In the genomic region with DNA sequence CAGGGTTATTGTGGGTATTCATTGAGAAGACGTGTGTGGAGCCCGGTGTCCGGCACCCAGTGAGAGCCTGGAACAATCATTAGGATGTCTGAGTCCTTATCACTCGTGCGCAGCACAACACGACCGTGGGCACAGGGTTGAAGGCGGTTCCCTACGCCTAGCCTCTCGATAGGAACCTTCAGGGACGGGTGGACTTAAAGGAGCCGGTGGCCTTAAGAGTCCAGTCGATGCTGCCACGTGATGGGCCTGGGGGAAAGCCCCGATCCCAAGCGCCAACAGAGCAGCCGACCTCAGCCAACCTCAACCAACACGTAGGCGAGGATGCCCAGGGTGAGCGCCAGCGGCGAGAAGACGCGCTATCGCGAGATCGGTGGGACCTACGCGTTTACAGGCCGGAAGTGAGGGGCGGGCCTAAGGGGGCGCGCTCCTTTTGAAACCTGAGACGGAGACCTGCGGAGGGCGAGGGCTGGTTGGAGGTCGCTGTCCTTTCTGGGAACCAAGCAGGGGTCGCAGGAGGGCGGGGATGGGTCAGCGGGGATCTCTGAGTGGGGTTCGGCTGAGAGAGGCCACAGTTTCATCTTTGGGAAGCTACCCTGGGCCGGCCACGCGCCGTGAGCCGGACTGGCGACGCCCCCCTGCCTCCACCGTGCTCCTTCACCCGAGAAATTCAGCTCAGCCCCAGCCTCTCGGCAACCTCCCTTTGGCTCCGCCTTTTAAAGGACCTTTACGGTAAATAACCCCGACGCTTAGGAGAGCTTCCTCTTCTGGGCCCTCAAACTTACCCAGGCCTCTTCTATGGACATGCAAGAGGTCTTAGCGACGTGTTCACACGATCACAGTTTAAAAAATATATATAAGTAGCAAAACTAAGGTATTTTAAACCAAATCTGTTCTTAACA, we compare ENCODE assay signal across 8 cellular contexts. TPM values are rescaled to one million over a fixed set of nuclear protein-coding genes. Genes with fewer than 3 reads are reported as not detected.
DNase-seq lines count a peak whose midpoint lies in the region; ATAC-seq, FAIRE-seq and TF ChIP-seq lines count a peak whose summit lies in the region.

No MANE protein-coding gene starts in this region.

- H3K9ac ChIP-seq in H1 (replicated peaks in 1 of 4; ENCODE audit: extremely low read depth in 1 of 4, low read depth in 3 of 4, low read length in 3 of 4), result peak overlapping the region in 3 of 4 experiments; percentile 80 to 85 (median 81); a peak in 6 of 7 replicates
- peak overlapping the region; percentile 66 for H3K9ac ChIP-seq in mesendoderm (ENCODE audit: low read length)

- peak overlapping the region; percentile 73; the same call in 1 of the 2 replicates for H3K27ac ChIP-seq in H1 (ENCODE audit: low read depth, low read length)
- H3K27ac ChIP-seq in mesendoderm (ENCODE audit: low read depth, low read length), result no peak overlapping the region

- no peak overlapping the region for H2BK20ac ChIP-seq in H1 (ENCODE audit: low read length)

- 8% methylated on average over 51 of the region's 58 CpGs; no CpG with 5 or more reads in 1 of the 2 experiments for WGBS in H1 (ENCODE audit: extremely low coverage in 1 of 2, insufficient coverage in 1 of 2, insufficient read length in 1 of 2, insufficient replicate concordance in 2 of 2, low coverage in 1 of 2, low lambda C conversion rate in 2 of 2, missing lambda C conversion rate in 1 of 2), 2 experiments
- WGBS in mesendoderm (ENCODE audit: extremely low coverage, insufficient coverage, low lambda C conversion rate), result no CpG with 5 or more reads among the region's 58 CpGs

- H3K18ac ChIP-seq in H1 (ENCODE audit: extremely low read depth, low read length) (peak overlapping the region; percentile 97), mesendoderm (ENCODE audit: low read length) (peak overlapping the region; percentile 63)

- H3K23me2 ChIP-seq in H1 (ENCODE audit: low read depth, low read length), result peaks cover 9% of the 10 kb centered on the region; the same call in 1 of the 2 replicates

- peak; percentile 48 for FAIRE-seq in H1 (lab: Jason Lieb, UNC)

- no peak overlapping the region for H2AK5ac ChIP-seq in H1 (ENCODE audit: low read depth, low read length)
- no peak overlapping the region for H2AK5ac ChIP-seq in mesendoderm (ENCODE audit: low read length)

- H2BK120ac ChIP-seq in H1 (replicated peaks; ENCODE audit: low read depth, low read length) (peak overlapping the region; percentile 79), mesendoderm (ENCODE audit: low read depth, low read length) (no peak overlapping the region)

- H3K56ac ChIP-seq in H1 (replicated peaks; ENCODE audit: insufficient read length, low read depth, low read length) (peak overlapping the region; percentile 49), mesendoderm (ENCODE audit: low read length) (peak overlapping the region; percentile 89)

- H3K79me1 ChIP-seq in H1 (ENCODE audit: low read depth, low read length) (no peaks in the 10 kb centered on the region), mesendoderm (ENCODE audit: low read length) (no peaks in the 10 kb centered on the region)

- ATAC-seq in HG03442 (IDR thresholded peaks at IDR 0.05; ENCODE audit: unreplicated experiment), result peak; percentile 89

- no peak overlapping the region for H3K14ac ChIP-seq in H1 (ENCODE audit: insufficient read length)

- peaks cover 5% of the 10 kb centered on the region for H3K27me3 ChIP-seq in BJ (ENCODE audit: control insufficient read depth, insufficient read depth, low read length)
- peaks cover 2 to 28% (median 17%) of the 10 kb centered on the region in 4 experiments; a peak in 6 of 7 replicates for H3K27me3 ChIP-seq in H1 (replicated peaks in 1 of 4; ENCODE audit: control insufficient read depth in 3 of 4, extremely low read depth in 1 of 4, insufficient read depth in 3 of 4, low read length in 3 of 4)
- no peaks in the 10 kb centered on the region for H3K27me3 ChIP-seq in mesendoderm (ENCODE audit: insufficient read depth, low read length, poor library complexity)

- H3K79me2 ChIP-seq in H1 (ENCODE audit: control insufficient read depth in 1 of 2, insufficient read depth in 2 of 2, low read length in 2 of 2) (no peaks in the 10 kb centered on the region), mesendoderm (ENCODE audit: control insufficient read depth, insufficient read depth, low read length) (no peaks in the 10 kb centered on the region)

- H4K8ac ChIP-seq in H1 (ENCODE audit: extremely low read depth, insufficient read depth, low read length) (peak overlapping the region; percentile 76), mesendoderm (ENCODE audit: low read depth, low read length) (no peak overlapping the region)

- peak overlapping the region; percentile 90 for H2BK5ac ChIP-seq in H1 (ENCODE audit: low read depth, low read length)
- no peak overlapping the region for H2BK5ac ChIP-seq in mesendoderm (ENCODE audit: low read length)

- H3K4me3 ChIP-seq in BJ (ENCODE audit: low read depth, low read length) (peak overlapping the region; percentile 62), H1 (ENCODE audit: extremely low read depth in 1 of 4, insufficient read depth in 2 of 4, low read depth in 3 of 4, low read length in 4 of 4) (peak overlapping the region; percentile 75 to 90 (median 82)), mesendoderm (ENCODE audit: low read length) (peak overlapping the region; percentile 53)

- no peak for TF ChIP-seq EP300 in H1 (IDR thresholded peaks at IDR 0.05; ENCODE audit: borderline replicate concordance in 1 of 2, low read depth in 2 of 2, low read length in 2 of 2)

- H3K36me3 ChIP-seq in BJ (ENCODE audit: control insufficient read depth, insufficient read depth, low read length) (no peaks in the 10 kb centered on the region), H1 (ENCODE audit: control insufficient read depth in 2 of 4, insufficient read depth in 4 of 4, low read length in 3 of 4) (no peaks in the 10 kb centered on the region), mesendoderm (ENCODE audit: control insufficient read depth, insufficient read depth, low read length) (no peaks in the 10 kb centered on the region)

- H3K4ac ChIP-seq in H1 (replicated peaks; ENCODE audit: insufficient read length, low read depth, low read length), result no peak overlapping the region
- no peak overlapping the region for H3K4ac ChIP-seq in mesendoderm (ENCODE audit: low read depth, low read length)

- H4K20me1 ChIP-seq in H1 (replicated peaks in 1 of 2; ENCODE audit: control insufficient read depth in 1 of 2, insufficient read depth in 2 of 2, low read length in 2 of 2), result no peaks in the 10 kb centered on the region

- peak; percentile 73 for TF ChIP-seq POLR2A in GM19193 (IDR thresholded peaks at IDR 0.05; ENCODE audit: extremely low read depth, insufficient read depth, insufficient read length)
- TF ChIP-seq POLR2A in H1 (IDR thresholded peaks at IDR 0.05; ENCODE audit: control extremely low read depth in 1 of 2, low read depth in 2 of 2, low read length in 2 of 2), result peak; percentile 61 to 95

- H3K23ac ChIP-seq in H1 (ENCODE audit: insufficient read length), result no peak overlapping the region
- H3K23ac ChIP-seq in mesendoderm (ENCODE audit: low read length), result no peak overlapping the region

- no peaks in the 10 kb centered on the region for H3K9me3 ChIP-seq in H1 (ENCODE audit: insufficient read depth in 2 of 2, low read depth in 1 of 2, low read length in 1 of 2)

- no peak overlapping the region for H2BK15ac ChIP-seq in H1 (ENCODE audit: low read length)
- no peak overlapping the region for H2BK15ac ChIP-seq in mesendoderm (replicated peaks; ENCODE audit: low read depth)

- H3K4me2 ChIP-seq in H1 (ENCODE audit: insufficient read depth in 1 of 2, low read depth in 2 of 2, low read length in 2 of 2) (peak overlapping the region; percentile 57 to 71), mesendoderm (ENCODE audit: low read length) (peak overlapping the region; percentile 39)

- DNase-seq in BJ (ENCODE audit: low read depth) (peak; percentile 16), NCI-H748 (lab: John Stamatoyannopoulos, UW; ENCODE audit: unreplicated experiment) (peak; percentile 97), H1 (ENCODE audit: low read depth in 1 of 2, low spot score in 2 of 2) (peak; percentile 89 to 96), mesendoderm (peak; percentile 95)
- peak; percentile 64 to 80 for DNase-seq in activated CD8-positive, alpha-beta memory T cell treated with anti-CD3 and anti-CD28 coated beads for 1 hour (ENCODE audit: extremely low read depth in 1 of 2, low read depth in 1 of 2)
- peak; percentile 80 for DNase-seq in stimulated activated CD8-positive, alpha-beta memory T cell treated with anti-CD3 and anti-CD28 coated beads, Interleukin-12 subunit alpha, Interleukin-12 subunit beta, amount 100 ng/mL, for 1 hour (ENCODE audit: low read depth)

- POLR2A ChIA-PET in BJ (lab: Charles Lee), result no interaction called here
- POLR2A ChIA-PET in H1 (lab: Charles Lee; ENCODE audit: partially characterized antibody), result interaction anchor here (0.7 to 1.3 kb wide), 12 partner anchors 10 to 54 kb away, joined by 3 to 10 read pairs (median 3); no protein-coding TSS in a partner anchor

- H4K91ac ChIP-seq in H1 (replicated peaks; ENCODE audit: insufficient read length, low read length), result peak overlapping the region; percentile 41

- no peak for TF ChIP-seq CTCF in BJ (IDR thresholded peaks at IDR 0.05; ENCODE audit: insufficient read depth, low read depth, low read length)
- TF ChIP-seq CTCF in H1 (IDR thresholded peaks at IDR 0.05; ENCODE audit: control extremely low read depth in 1 of 3, insufficient read depth in 1 of 3, low read depth in 1 of 3, low read length in 3 of 3), result no peak

- H3K4me1 ChIP-seq in H1 (replicated peaks in 1 of 4; ENCODE audit: control insufficient read depth in 3 of 4, insufficient read depth in 4 of 4, low read length in 3 of 4) (peaks cover 0 to 4% (median 1%) of the 10 kb centered on the region in 4 experiments; a peak in 2 of 7 replicates), mesendoderm (ENCODE audit: control insufficient read depth, low read depth, low read length) (no peaks in the 10 kb centered on the region)

- peak overlapping the region; percentile 72 for H2AFZ ChIP-seq in H1 (ENCODE audit: low read length)

- TF ChIP-seq RAD21 in H1 (IDR thresholded peaks at IDR 0.05 in 1 of 2, conservative IDR thresholded peaks at IDR 0.05 in 1 of 2; ENCODE audit: low read depth in 2 of 2, low read length in 2 of 2), result no peak

- H4K5ac ChIP-seq in H1 (ENCODE audit: insufficient read length, low read depth, low read length) (peak overlapping the region; percentile 84), mesendoderm (ENCODE audit: low read length) (no peak overlapping the region)

- H2BK12ac ChIP-seq in H1 (ENCODE audit: low read depth, low read length), result peak overlapping the region; percentile 77; the same call in 1 of the 2 replicates

- CTCF ChIA-PET in BJ (lab: Yijun Ruan, JAX) (interaction anchor here (3.4 to 5.1 kb wide), 2 partner anchors 11 kb away, joined by 22 to 31 read pairs; no protein-coding TSS in a partner anchor), H1 (lab: Charles Lee; ENCODE audit: partially characterized antibody) (interaction anchor here (0.8 to 9.3 kb wide), 7 partner anchors 14 to 93 kb away, joined by 3 to 66 read pairs (median 4); partner anchors contain the start of gene WNT10A)

RNA-seq across cellular contexts. Expression of gene WNT10A, which starts 28.3 kb away (rescaled TPM):
- polyA plus RNA-seq in BJ (2011; rRNA removed), result not detected in 2 replicates
- polyA minus RNA-seq in BJ (2011; rRNA and poly(A)+ RNA removed), result not detected in 2 replicates
- total RNA-seq in H1 (2021; fragmentation: NEBNext Ultra II Directional; extraction: Animal tissue kit (Norgen Biotek cat#: 25700)), result not detected in 2 replicates
- 0.05 TPM in 1 of 2 replicates, not detected in the other for polyA plus RNA-seq in H1 (2011; rRNA removed)
- 0.03 TPM for polyA plus RNA-seq in H1 (2011; cell fraction: cytosol; rRNA removed)
- polyA plus RNA-seq in H1 (2011; cell fraction: nucleus; rRNA removed), result not detected
- not detected in 4 replicates for polyA plus RNA-seq in H1 (2012, experiment 1 of 2)
- not detected for polyA plus RNA-seq in H1 (2012, experiment 2 of 2)
- polyA plus RNA-seq in H1 (2013, experiment 1 of 2), result not detected
- polyA plus RNA-seq in H1 (2013, experiment 2 of 2), result not detected
- polyA minus RNA-seq in H1 (2011; rRNA and poly(A)+ RNA removed), result not detected in 2 replicates
- polyA minus RNA-seq in H1 (2011; cell fraction: cytosol; rRNA and poly(A)+ RNA removed), result not detected
- 0.20 TPM for polyA minus RNA-seq in H1 (2011; cell fraction: nucleus; rRNA and poly(A)+ RNA removed)
- polyA plus RNA-seq in mesendoderm (2013, experiment 1 of 2), result not detected
- not detected for polyA plus RNA-seq in mesendoderm (2013, experiment 2 of 2)

RNA-seq across cellular contexts. Expression of gene WNT6, which starts 49.4 kb away (rescaled TPM):
- not detected in 2 replicates for polyA plus RNA-seq in BJ (2011; rRNA removed)
- not detected in 2 replicates for polyA minus RNA-seq in BJ (2011; rRNA and poly(A)+ RNA removed)
- not detected in 2 replicates for total RNA-seq in H1 (2021; fragmentation: NEBNext Ultra II Directional; extraction: Animal tissue kit (Norgen Biotek cat#: 25700))
- not detected in 2 replicates for polyA plus RNA-seq in H1 (2011; rRNA removed)
- not detected for polyA plus RNA-seq in H1 (2011; cell fraction: cytosol; rRNA removed)
- not detected for polyA plus RNA-seq in H1 (2011; cell fraction: nucleus; rRNA removed)
- not detected in 4 replicates for polyA plus RNA-seq in H1 (2012, experiment 1 of 2)
- not detected for polyA plus RNA-seq in H1 (2012, experiment 2 of 2)
- not detected for polyA plus RNA-seq in H1 (2013, experiment 1 of 2)
- not detected for polyA plus RNA-seq in H1 (2013, experiment 2 of 2)
- not detected in 2 replicates for polyA minus RNA-seq in H1 (2011; rRNA and poly(A)+ RNA removed)
- polyA minus RNA-seq in H1 (2011; cell fraction: cytosol; rRNA and poly(A)+ RNA removed), result not detected
- polyA minus RNA-seq in H1 (2011; cell fraction: nucleus; rRNA and poly(A)+ RNA removed), result not detected
- 0.03 TPM for polyA plus RNA-seq in mesendoderm (2013, experiment 1 of 2)
- 0.03 TPM for polyA plus RNA-seq in mesendoderm (2013, experiment 2 of 2)

RNA-seq across cellular contexts. Expression of gene CDK5R2, which starts 50.5 kb away (rescaled TPM):
- polyA plus RNA-seq in BJ (2011; rRNA removed) (0.02 TPM in 1 of 2 replicates, not detected in the other), H1 (2011; rRNA removed) (0.14 TPM in 2 replicates)
- not detected in 2 replicates for polyA minus RNA-seq in BJ (2011; rRNA and poly(A)+ RNA removed)
- not detected in 2 replicates for total RNA-seq in H1 (2021; fragmentation: NEBNext Ultra II Directional; extraction: Animal tissue kit (Norgen Biotek cat#: 25700))
- polyA plus RNA-seq in H1 (2011; cell fraction: cytosol; rRNA removed), result 0.09 TPM
- polyA plus RNA-seq in H1 (2011; cell fraction: nucleus; rRNA removed), result not detected
- polyA plus RNA-seq in H1 (2012, experiment 1 of 2), result 0.08 to 0.33 TPM (median 0.14 TPM) in 3 of 4 replicates, not detected in the other
- polyA plus RNA-seq in H1 (2012, experiment 2 of 2), result not detected
- polyA plus RNA-seq in H1 (2013, experiment 1 of 2), result 0.10 TPM
- 0.13 TPM for polyA plus RNA-seq in H1 (2013, experiment 2 of 2)
- polyA minus RNA-seq in H1 (2011; rRNA and poly(A)+ RNA removed), result 0.06 TPM in 1 of 2 replicates, not detected in the other
- polyA minus RNA-seq in H1 (2011; cell fraction: cytosol; rRNA and poly(A)+ RNA removed), result not detected
- not detected for polyA minus RNA-seq in H1 (2011; cell fraction: nucleus; rRNA and poly(A)+ RNA removed)
- 0.11 TPM for polyA plus RNA-seq in mesendoderm (2013, experiment 1 of 2)
- 0.15 TPM for polyA plus RNA-seq in mesendoderm (2013, experiment 2 of 2)

Comparison
In these comparisons a context has a peak if more than half of its experiments do, and no peak if none do; other contexts are left out.
1. DNase-seq: peak in every context shown above with its lines; median percentile 97 in NCI-H748; 95 in mesendoderm; 92 in H1; 80 in stimulated activated CD8-positive, alpha-beta memory T cell treated with anti-CD3 and anti-CD28 coated beads, Interleukin-12 subunit alpha, Interleukin-12 subunit beta, amount 100 ng/mL, for 1 hour; 72 in activated CD8-positive, alpha-beta memory T cell treated with anti-CD3 and anti-CD28 coated beads for 1 hour; 16 in BJ.